8 cellular contexts compared by ENCODE assay signal in genomic region chr19:52535831-52536800, GRCh38. TPM values are rescaled to one million over a fixed set of nuclear protein-coding genes. Genes with fewer than 3 reads are reported as not detected.
A peak's percentile ranks its signal among the peaks of the same experiment; 100 is the strongest.
DNase-seq lines count a peak whose midpoint lies in the region; ATAC-seq and TF ChIP-seq lines count a peak whose summit lies in the region.

No MANE protein-coding gene starts in this region.

- H3K36me3 ChIP-seq in SJCRH30: peaks cover 5% of the 10 kb centered on the region; the same call in 1 of the 2 replicates
- H3K36me3 ChIP-seq in prostate gland: peaks cover 0 to 4% of the 10 kb centered on the region in 2 donors
- peaks cover 0 to 35% (median 17%) of the 10 kb centered on the region in 4 donors for H3K36me3 ChIP-seq in transverse colon

- no peaks in the 10 kb centered on the region for H3K9me3 ChIP-seq in SJCRH30 (replicated peaks)
- no peaks in the 10 kb centered on the region for H3K9me3 ChIP-seq in prostate gland
- H3K9me3 ChIP-seq in transverse colon: peaks cover 9 to 33% of the 10 kb centered on the region in 2 donors

- DNase-seq in SJCRH30 (peak; percentile 57 to 58), left cardiac atrium (peak; percentile 94), prostate gland (ENCODE audit: low spot score) (peak; percentile 80), transverse colon (peak; percentile 82), NCI-H2227 treated with DMSO at 0.1 percent for 48 hours (lab: John Stamatoyannopoulos, UW) (no peak)
- DNase-seq in activated naive CD8-positive, alpha-beta T cell treated with anti-CD3 and anti-CD28 coated beads, Interleukin-2, amount 50 U/mL, for 24 hours: peak; percentile 93

- no peak for TF ChIP-seq EP300 in transverse colon (IDR thresholded peaks at IDR 0.05; ENCODE audit: low read depth)

- no peaks in the 10 kb centered on the region for H3K27me3 Mint-ChIP-seq in activated naive CD8-positive, alpha-beta T cell treated with anti-CD3 and anti-CD28 coated beads, Interleukin-2, amount 50 U/mL, for 24 hours

- peak; percentile 92 for ATAC-seq in HG02642 (IDR thresholded peaks at IDR 0.05; ENCODE audit: poor library complexity, unreplicated experiment)
- ATAC-seq in activated naive CD8-positive, alpha-beta T cell treated with anti-CD3 and anti-CD28 coated beads, Interleukin-2, amount 50 U/mL, for 24 hours: peak; percentile 95
- peak; percentile 96 to 100 for ATAC-seq in left cardiac atrium

- H3K36me3 Mint-ChIP-seq in activated naive CD8-positive, alpha-beta T cell treated with anti-CD3 and anti-CD28 coated beads, Interleukin-2, amount 50 U/mL, for 24 hours (ENCODE audit: low read depth): peaks cover 53% of the 10 kb centered on the region

- intact Hi-C loops in left cardiac atrium (cut with DNase I): no loop called here
- intact Hi-C loops in prostate gland (cut with DNase I): no loop called here
- intact Hi-C loops in transverse colon (cut with DNase I; ENCODE audit: low total_unique reads): no loop called here

- H3K4me1 ChIP-seq in SJCRH30 (no peaks in the 10 kb centered on the region), prostate gland (replicated peaks) (no peaks in the 10 kb centered on the region), transverse colon (peaks cover 0 to 9% (median 3%) of the 10 kb centered on the region in 4 donors)

- H3K27me3 ChIP-seq in SJCRH30 (no peaks in the 10 kb centered on the region), prostate gland (replicated peaks; ENCODE audit: insufficient read depth) (no peaks in the 10 kb centered on the region), transverse colon (no peaks in the 10 kb centered on the region)

- H3K4me3 Mint-ChIP-seq in activated naive CD8-positive, alpha-beta T cell treated with anti-CD3 and anti-CD28 coated beads, Interleukin-2, amount 50 U/mL, for 24 hours: peak overlapping the region; percentile 85

- TF ChIP-seq POLR2A in prostate gland (IDR thresholded peaks at IDR 0.05) (peak; percentile 42), transverse colon (IDR thresholded peaks at IDR 0.05) (peak; percentile 28)

- H3K4me1 Mint-ChIP-seq in activated naive CD8-positive, alpha-beta T cell treated with anti-CD3 and anti-CD28 coated beads, Interleukin-2, amount 50 U/mL, for 24 hours: peaks cover 27% of the 10 kb centered on the region

- in situ Hi-C loops in transverse colon (cut with MboI; ENCODE audit: low pct_ligation_motif_present in 1 of 4, low pct_unique_long_range_greater_than_20kb in 1 of 4, low sequenced_read_pairs in 3 of 4): no loop called here

- peak overlapping the region; percentile 90 for H3K27ac Mint-ChIP-seq in activated naive CD8-positive, alpha-beta T cell treated with anti-CD3 and anti-CD28 coated beads, Interleukin-2, amount 50 U/mL, for 24 hours

- WGBS in prostate gland: 1% methylated on average over 63 of the region's 65 CpGs
- 49 to 80% methylated on average over 2 to 60 of the region's 65 CpGs for WGBS in transverse colon (ENCODE audit: low coverage in 1 of 2), 2 donors

- peaks cover 14% of the 10 kb centered on the region for H3K9me3 Mint-ChIP-seq in activated naive CD8-positive, alpha-beta T cell treated with anti-CD3 and anti-CD28 coated beads, Interleukin-2, amount 50 U/mL, for 24 hours

- peak in 1 of 4 experiments; percentile 20 for TF ChIP-seq CTCF in prostate gland (IDR thresholded peaks at IDR 0.05)
- TF ChIP-seq CTCF in transverse colon (IDR thresholded peaks at IDR 0.05): peak in 2 of 5 experiments; percentile 17 to 24

- H3K27ac ChIP-seq in SJCRH30: no peak overlapping the region
- peak overlapping the region; percentile 67 to 68 for H3K27ac ChIP-seq in prostate gland
- peak overlapping the region; percentile 64 to 86 (median 75) for H3K27ac ChIP-seq in transverse colon

- peak overlapping the region; percentile 68; the same call in 1 of the 2 replicates for H3K4me3 ChIP-seq in GM08714 (ENCODE audit: low read length)
- peak overlapping the region; percentile 51 for H3K4me3 ChIP-seq in SJCRH30
- peak overlapping the region; percentile 33 to 49 for H3K4me3 ChIP-seq in prostate gland
- peak overlapping the region; percentile 21 to 61 (median 39) for H3K4me3 ChIP-seq in transverse colon

RNA-seq across cellular contexts. Expression of gene ZNF808, which starts 8.6 kb away (rescaled TPM):
- total RNA-seq in SJCRH30 (2014; rRNA removed; shearing (Covaris generic)): 12.2 and 16.2 TPM in 2 replicates
- total RNA-seq in left cardiac atrium: 10 to 100 TPM; 25.1 to 29.3 TPM
- 10 to 100 TPM; 14.5 to 21.7 TPM for total RNA-seq in prostate gland
- 10 to 100 TPM; 21.5 to 66.6 (median 36.8) TPM for total RNA-seq in transverse colon

RNA-seq across cellular contexts. Expression of gene ZNF701, which starts 34.0 kb away (rescaled TPM):
- total RNA-seq in SJCRH30 (2014; rRNA removed; shearing (Covaris generic)): 13.7 and 14.8 TPM in 2 replicates
- total RNA-seq in left cardiac atrium (10 to 100 TPM; 14.6 to 18.4 TPM), prostate gland (10 to 100 TPM; 15.4 to 22.1 TPM), transverse colon (10 to 100 TPM; 12.0 to 31.1 (median 23.9) TPM)
